1 cellular context compared by ENCODE assay signal in genomic region chr13:51729853-51730553, GRCh38.
TF ChIP-seq lines count a peak whose summit lies in the region.

No MANE protein-coding gene starts in this region.

TF ChIP-seq in HepG2, 621 proteins besides CTCF, POLR2A, EP300 and RAD21 (continued from another document):
- TF ChIP-seq PAXIP1 (CRISPR knock-in tag; conservative IDR thresholded peaks at IDR 0.05) = peak; percentile 19; the same call in 1 of the 2 replicates
- TF ChIP-seq RARA (CRISPR knock-in tag; IDR thresholded peaks at IDR 0.05) = peak; percentile 28; the same call in 1 of the 2 replicates
- TF ChIP-seq REST (IDR thresholded peaks at IDR 0.05; ENCODE audit: borderline replicate concordance in 1 of 2, low read depth in 1 of 2, low read length in 2 of 2) = no peak
- no peak for TF ChIP-seq ZNF761 (CRISPR knock-in tag; conservative IDR thresholded peaks at IDR 0.05)
- peak; percentile 49 for TF ChIP-seq PATZ1 (CRISPR knock-in tag; IDR thresholded peaks at IDR 0.05)
- TF ChIP-seq FOXA3 (CRISPR knock-in tag; IDR thresholded peaks at IDR 0.05) = peak; percentile 9; the same call in 1 of the 2 replicates
- no peak for TF ChIP-seq IKZF4 (CRISPR knock-in tag; IDR thresholded peaks at IDR 0.05; ENCODE audit: borderline replicate concordance, low read depth, not compliant biosample characterization)
- TF ChIP-seq ZNF646 (CRISPR knock-in tag; IDR thresholded peaks at IDR 0.05) = no peak
